Comparison of ENCODE assay signal across 8 cellular contexts in genomic region chr12:6367969-6368892, GRCh38. TPM values are rescaled to one million over a fixed set of nuclear protein-coding genes. Genes with fewer than 3 reads are reported as not detected.
DNase-seq lines count a peak whose midpoint lies in the region; ATAC-seq and TF ChIP-seq lines count a peak whose summit lies in the region.

No MANE protein-coding gene starts in this region.

- no peak overlapping the region for H3K4me3 Mint-ChIP-seq in activated CD4-positive, alpha-beta memory T cell treated with anti-CD3 and anti-CD28 coated beads for 36 hours
- no peak overlapping the region for H3K4me3 Mint-ChIP-seq in activated CD4-positive, alpha-beta memory T cell treated with anti-CD3 and anti-CD28 coated beads, Interleukin-2, amount 10 ng/mL, durations not matched to agents 7 days and 5 days

- 0 out of 2 replicates have a peak overlapping the region, but pooled peaks have one; percentile 24 for H3K9ac ChIP-seq in iPS-20b (ENCODE audit: low read depth, low read length)

- POLR2A ChIA-PET in activated CD4-positive, alpha-beta memory T cell treated with anti-CD3 and anti-CD28 coated beads for 36 hours (lab: Charles Lee): interaction anchor here (1.4 kb wide), 1 partner anchor 32 kb away, joined by 3 read pairs; no protein-coding TSS in a partner anchor
- POLR2A ChIA-PET in activated CD4-positive, alpha-beta memory T cell treated with anti-CD3 and anti-CD28 coated beads, Interleukin-2, amount 10 ng/mL, durations not matched to agents 7 days and 5 days (lab: Charles Lee): interaction anchor here (1.1 to 2.0 kb wide), 5 partner anchors 19 to 45 kb away, joined by 3 to 9 read pairs (median 4); no protein-coding TSS in a partner anchor

- no peaks in the 10 kb centered on the region for H3K36me3 Mint-ChIP-seq in activated CD4-positive, alpha-beta memory T cell treated with anti-CD3 and anti-CD28 coated beads for 36 hours
- no peaks in the 10 kb centered on the region for H3K36me3 Mint-ChIP-seq in activated CD4-positive, alpha-beta memory T cell treated with anti-CD3 and anti-CD28 coated beads, Interleukin-2, amount 10 ng/mL, durations not matched to agents 7 days and 5 days (ENCODE audit: low read depth)

- H3K27ac ChIP-seq in iPS-20b (ENCODE audit: low read length): peak overlapping the region; percentile 48
- H3K27ac ChIP-seq in thyroid gland: peak overlapping the region; percentile 46 to 64 (median 63)

- intact Hi-C loops in activated CD4-positive, alpha-beta memory T cell treated with anti-CD3 and anti-CD28 coated beads for 36 hours (cut with micrococcal nuclease): loop anchor here (1.0 kb wide), 2 partner anchors 30 to 45 kb away; no protein-coding TSS in a partner anchor
- intact Hi-C loops in thyroid gland (cut with DNase I): no loop called here

- in situ Hi-C loops in G401 (cut with HindIII; ENCODE audit: low sequenced_read_pairs): no loop called here

- peak overlapping the region; percentile 38 for H3K27ac Mint-ChIP-seq in activated CD4-positive, alpha-beta memory T cell treated with anti-CD3 and anti-CD28 coated beads for 36 hours
- no peak overlapping the region for H3K27ac Mint-ChIP-seq in activated CD4-positive, alpha-beta memory T cell treated with anti-CD3 and anti-CD28 coated beads, Interleukin-2, amount 10 ng/mL, durations not matched to agents 7 days and 5 days

- TF ChIP-seq POLR2A in thyroid gland (IDR thresholded peaks at IDR 0.05): no peak

- H3K4me1 Mint-ChIP-seq in activated CD4-positive, alpha-beta memory T cell treated with anti-CD3 and anti-CD28 coated beads for 36 hours (ENCODE audit: low read depth): peaks cover 34% of the 10 kb centered on the region
- peaks cover 39% of the 10 kb centered on the region for H3K4me1 Mint-ChIP-seq in activated CD4-positive, alpha-beta memory T cell treated with anti-CD3 and anti-CD28 coated beads, Interleukin-2, amount 10 ng/mL, durations not matched to agents 7 days and 5 days

- H3K9me3 Mint-ChIP-seq in activated CD4-positive, alpha-beta memory T cell treated with anti-CD3 and anti-CD28 coated beads for 36 hours: no peaks in the 10 kb centered on the region
- H3K9me3 Mint-ChIP-seq in activated CD4-positive, alpha-beta memory T cell treated with anti-CD3 and anti-CD28 coated beads, Interleukin-2, amount 10 ng/mL, durations not matched to agents 7 days and 5 days: no peaks in the 10 kb centered on the region

- H3K36me3 ChIP-seq in iPS-20b (ENCODE audit: insufficient read depth, low read depth, low read length) (peaks cover 19% of the 10 kb centered on the region), thyroid gland (no peaks in the 10 kb centered on the region)

- no peak for ATAC-seq in HG02623 (IDR thresholded peaks at IDR 0.05; ENCODE audit: unreplicated experiment)

- CTCF ChIA-PET in activated CD4-positive, alpha-beta memory T cell treated with anti-CD3 and anti-CD28 coated beads for 36 hours (lab: Charles Lee): interaction anchor here (0.6 to 3.7 kb wide), 9 partner anchors 9 to 45 kb away, joined by 3 to 35 read pairs (median 5); no protein-coding TSS in a partner anchor
- CTCF ChIA-PET in activated CD4-positive, alpha-beta memory T cell treated with anti-CD3 and anti-CD28 coated beads, Interleukin-2, amount 10 ng/mL, durations not matched to agents 7 days and 5 days (lab: Charles Lee): interaction anchor here (0.8 to 6.9 kb wide), 7 partner anchors 11 to 45 kb away, joined by 3 to 71 read pairs (median 6); no protein-coding TSS in a partner anchor

- H3K9me3 ChIP-seq in iPS-20b (ENCODE audit: insufficient read depth, low read depth, low read length): no peaks in the 10 kb centered on the region
- H3K9me3 ChIP-seq in thyroid gland: no peaks in the 10 kb centered on the region

- H3K27me3 Mint-ChIP-seq in activated CD4-positive, alpha-beta memory T cell treated with anti-CD3 and anti-CD28 coated beads for 36 hours: no peaks in the 10 kb centered on the region
- H3K27me3 Mint-ChIP-seq in activated CD4-positive, alpha-beta memory T cell treated with anti-CD3 and anti-CD28 coated beads, Interleukin-2, amount 10 ng/mL, durations not matched to agents 7 days and 5 days: no peaks in the 10 kb centered on the region

- no peak overlapping the region for H3K4me3 ChIP-seq in iPS-20b (ENCODE audit: low read length)
- no peak overlapping the region for H3K4me3 ChIP-seq in thyroid gland (replicated peaks in 1 of 3)

- peak; percentile 42 for DNase-seq in activated CD4-positive, alpha-beta memory T cell treated with anti-CD3 and anti-CD28 coated beads for 36 hours
- no peak for DNase-seq in activated CD4-positive, alpha-beta memory T cell treated with anti-CD3 and anti-CD28 coated beads, Interleukin-2, amount 10 ng/mL, durations not matched to agents 7 days and 5 days
- DNase-seq in SKM-1 (lab: John Stamatoyannopoulos, UW; ENCODE audit: unreplicated experiment): peak; percentile 30
- no peak for DNase-seq in thyroid gland
- DNase-seq in AG08395 (ENCODE audit: low spot score): no peak
- no peak for DNase-seq in G401 (ENCODE audit: low spot score)

- H3K4me1 ChIP-seq in iPS-20b (ENCODE audit: insufficient read depth, low read length): peaks cover 31% of the 10 kb centered on the region
- peaks cover 48 to 73% of the 10 kb centered on the region in 2 donors for H3K4me1 ChIP-seq in thyroid gland

- H3K27me3 ChIP-seq in iPS-20b (ENCODE audit: insufficient read depth, low read length) (no peaks in the 10 kb centered on the region), thyroid gland (no peaks in the 10 kb centered on the region)

- no peak for TF ChIP-seq CTCF in thyroid gland (IDR thresholded peaks at IDR 0.05)

- 59 to 70% methylated on average over 15 of the region's 15 CpGs for WGBS in thyroid gland, 2 donors

RNA-seq across cellular contexts. Expression of gene SCNN1A, which starts 7.1 kb away (rescaled TPM):
- under 1 TPM; 0.17 to 0.26 TPM for total RNA-seq in activated CD4-positive, alpha-beta memory T cell treated with anti-CD3 and anti-CD28 coated beads for 36 hours
- 1 to 10 TPM in 1 of 2 experiments, under 1 TPM in 1; 0.78 to 1.3 TPM for total RNA-seq in activated CD4-positive, alpha-beta memory T cell treated with anti-CD3 and anti-CD28 coated beads, Interleukin-2, amount 10 ng/mL, durations not matched to agents 7 days and 5 days
- total RNA-seq in thyroid gland: 100 to 1,000 TPM; 229 to 449 (median 336) TPM
- 28.7 and 67.9 TPM in 2 replicates for total RNA-seq in G401 (2014; rRNA removed; shearing (Covaris generic))

RNA-seq across cellular contexts. Expression of gene LTBR, which starts 15.7 kb away (rescaled TPM):
- total RNA-seq in activated CD4-positive, alpha-beta memory T cell treated with anti-CD3 and anti-CD28 coated beads for 36 hours: 1 to 10 TPM; 1.5 to 1.9 TPM
- under 1 TPM; 0.38 to 0.40 TPM for total RNA-seq in activated CD4-positive, alpha-beta memory T cell treated with anti-CD3 and anti-CD28 coated beads, Interleukin-2, amount 10 ng/mL, durations not matched to agents 7 days and 5 days
- total RNA-seq in thyroid gland: 100 to 1,000 TPM; 152 to 215 (median 178) TPM
- 0.86 and 10.1 TPM in 2 replicates for total RNA-seq in G401 (2014; rRNA removed; shearing (Covaris generic))

RNA-seq across cellular contexts. Expression of gene TNFRSF1A, which starts 26.4 kb away (rescaled TPM):
- 10 to 100 TPM; 47.5 to 49.6 TPM for total RNA-seq in activated CD4-positive, alpha-beta memory T cell treated with anti-CD3 and anti-CD28 coated beads for 36 hours
- 10 to 100 TPM; 61.5 to 61.9 TPM for total RNA-seq in activated CD4-positive, alpha-beta memory T cell treated with anti-CD3 and anti-CD28 coated beads, Interleukin-2, amount 10 ng/mL, durations not matched to agents 7 days and 5 days
- 100 to 1,000 TPM; 131 to 185 (median 150) TPM for total RNA-seq in thyroid gland
- 87.6 and 118 TPM in 2 replicates for total RNA-seq in G401 (2014; rRNA removed; shearing (Covaris generic))

RNA-seq across cellular contexts. Expression of gene PLEKHG6, which starts 57.7 kb away (rescaled TPM):
- total RNA-seq in activated CD4-positive, alpha-beta memory T cell treated with anti-CD3 and anti-CD28 coated beads for 36 hours: not detected
- total RNA-seq in activated CD4-positive, alpha-beta memory T cell treated with anti-CD3 and anti-CD28 coated beads, Interleukin-2, amount 10 ng/mL, durations not matched to agents 7 days and 5 days: not detected
- 100 to 1,000 TPM in 1 of 4 donors, 10 to 100 TPM in 1, 1 to 10 TPM in 2; 4.0 to 325 (median 14.1) TPM for total RNA-seq in thyroid gland
- total RNA-seq in G401 (2014; rRNA removed; shearing (Covaris generic)): 0.06 and 0.14 TPM in 2 replicates

Comparison
In these comparisons a context has a peak if more than half of its experiments do, and no peak if none do; other contexts are left out.
1. DNase-seq: peak in activated CD4-positive, alpha-beta memory T cell treated with anti-CD3 and anti-CD28 coated beads for 36 hours (single experiment) and SKM-1 (single experiment); none in activated CD4-positive, alpha-beta memory T cell treated with anti-CD3 and anti-CD28 coated beads, Interleukin-2, amount 10 ng/mL, durations not matched to agents 7 days and 5 days (single experiment), thyroid gland (0 of 2), AG08395 (single experiment) and G401 (single experiment).
2. RNA of gene SCNN1A, which starts 7.1 kb away (total RNA-seq): 229 to 449 TPM in thyroid gland and 28.7 to 67.9 TPM in G401; 0.78 to 1.3 TPM in activated CD4-positive, alpha-beta memory T cell treated with anti-CD3 and anti-CD28 coated beads, Interleukin-2, amount 10 ng/mL, durations not matched to agents 7 days and 5 days and 0.17 to 0.26 TPM in activated CD4-positive, alpha-beta memory T cell treated with anti-CD3 and anti-CD28 coated beads for 36 hours; every median in the first group is over 10 times any median in the second.
3. RNA of gene LTBR, which starts 15.7 kb away (total RNA-seq): 152 to 215 TPM in thyroid gland; 0.86 to 10.1 TPM in G401, 1.5 to 1.9 TPM in activated CD4-positive, alpha-beta memory T cell treated with anti-CD3 and anti-CD28 coated beads for 36 hours and 0.38 to 0.40 TPM in activated CD4-positive, alpha-beta memory T cell treated with anti-CD3 and anti-CD28 coated beads, Interleukin-2, amount 10 ng/mL, durations not matched to agents 7 days and 5 days; every median in the first group is over 10 times any median in the second.